In the genomic region with DNA sequence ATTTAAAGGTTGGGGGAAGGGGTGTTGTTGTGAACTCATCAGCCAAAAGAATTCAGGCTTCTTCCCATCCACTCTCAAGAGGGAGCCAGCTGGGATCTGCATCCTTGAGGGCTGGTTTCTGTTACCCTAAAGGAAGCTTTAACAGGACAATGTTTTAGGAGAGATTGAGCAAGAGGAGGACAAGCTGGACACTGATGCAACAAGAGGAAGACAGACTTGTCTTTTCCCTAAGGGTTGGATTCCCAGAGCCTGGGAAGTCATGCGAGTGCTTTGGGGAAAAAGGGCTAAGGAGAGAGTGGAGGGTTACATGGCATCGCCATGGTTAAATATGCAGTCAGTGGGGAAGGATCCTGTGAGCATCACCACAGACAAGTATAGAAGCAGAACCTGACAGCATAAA, we compare ENCODE assay signal across 17 cellular contexts. TPM values are rescaled to one million over a fixed set of nuclear protein-coding genes. Genes with fewer than 3 reads are reported as not detected.
"Had no signal": no experiment of that assay in that cellular context is flagged by ENCODE, and none has a peak within 500 bp of the region (broad histone marks: within the 10 kb centered on the region; RNA-seq: fewer than 3 reads in every experiment).

No MANE protein-coding gene starts in this region.

- H3K27me3 ChIP-seq: esophagus squamous epithelium, foreskin keratinocyte, hepatocyte, sigmoid colon, suprapubic skin, thyroid gland had no signal

- H3K36me3 ChIP-seq: esophagus squamous epithelium, sigmoid colon, suprapubic skin, thyroid gland had no signal

- H3K4me3 ChIP-seq: esophagus squamous epithelium, hepatocyte, lung, psoas muscle, sigmoid colon, suprapubic skin, thyroid gland had no signal

- H2AFZ ChIP-seq: hepatocyte had no signal

- H3K4me1 ChIP-seq: esophagus squamous epithelium, psoas muscle, sigmoid colon, suprapubic skin, thyroid gland had no signal

- DNase-seq: esophagus squamous epithelium; foreskin keratinocyte; head of caudate nucleus; left colon; left ventricle myocardium superior; naive thymus-derived CD4-positive, alpha-beta T cell; nephron progenitor cell; psoas muscle; sigmoid colon; small intestine; stimulated activated CD4-positive, alpha-beta T cell treated with anti-CD3 and anti-CD28 coated beads, Interleukin-12 subunit alpha, Interleukin-12 subunit beta, amount 100 ng/mL, for 4 hours; stimulated activated naive CD4-positive, alpha-beta T cell; thyroid gland had no signal

- H3K9me3 ChIP-seq: esophagus squamous epithelium, psoas muscle, suprapubic skin, thyroid gland had no signal

- H3K27ac ChIP-seq: esophagus squamous epithelium, foreskin keratinocyte, hepatocyte, psoas muscle, sigmoid colon, suprapubic skin, thyroid gland had no signal

- H3K4me2 ChIP-seq: hepatocyte had no signal

RNA-seq across cellular contexts. Expression of a gene that starts 47.6 kb away (rescaled TPM):
- total RNA-seq: mononuclear cell had no signal
- polyA plus RNA-seq: naive thymus-derived CD4-positive, alpha-beta T cell had no signal
